Comparison of ENCODE assay signal across 27 cellular contexts in genomic region chr7:84939442-84939841, GRCh38.
"Had no signal": no experiment of that assay in that cellular context is flagged by ENCODE, and none has a peak within 500 bp of the region (broad histone marks: within the 10 kb centered on the region; RNA-seq: fewer than 3 reads in every experiment).

No MANE protein-coding gene starts in this region.

- H3K27ac Mint-ChIP-seq: activated CD4-positive, alpha-beta memory T cell treated with anti-CD3 and anti-CD28 coated beads for 36 hours; activated CD4-positive, alpha-beta T cell treated with anti-CD3 and anti-CD28 coated beads, Interleukin-2, amount 10 ng/mL, durations not matched to agents 24 days and 14 days; activated naive CD4-positive, alpha-beta T cell treated with anti-CD3 and anti-CD28 coated beads, Interleukin-2, amount 10 ng/mL, durations not matched to agents 7 days and 5 days; activated naive CD8-positive, alpha-beta T cell treated with anti-CD3 and anti-CD28 coated beads, Interleukin-2, amount 10 ng/mL, durations not matched to agents 7 days and 5 days; endodermal cell; natural killer cell; T-helper 17 cell had no signal

- DNase-seq: activated CD4-positive, alpha-beta memory T cell treated with anti-CD3 and anti-CD28 coated beads for 36 hours; activated CD4-positive, alpha-beta T cell treated with anti-CD3 and anti-CD28 coated beads, Interleukin-2, amount 10 ng/mL, durations not matched to agents 24 days and 14 days; activated CD4-positive, CD25-positive, alpha-beta regulatory T cell treated with anti-CD3 and anti-CD28 coated beads, Interleukin-2, amount 50 U/mL, for 72 hours; activated naive CD4-positive, alpha-beta T cell treated with anti-CD3 and anti-CD28 coated beads, Interleukin-2, amount 10 ng/mL, durations not matched to agents 7 days and 5 days; activated naive CD8-positive, alpha-beta T cell treated with anti-CD3 and anti-CD28 coated beads, Interleukin-2, amount 10 ng/mL, durations not matched to agents 7 days and 5 days; activated T-cell treated with anti-CD3 and anti-CD28 coated beads, Interleukin-2, amount 50 U/mL, for 1 hour; brain microvascular endothelial cell; endodermal cell; foreskin keratinocyte; heart right ventricle; kidney glomerular epithelial cell; mesendoderm; natural killer cell; sigmoid colon; small intestine; stimulated activated CD4-positive, alpha-beta T cell treated with anti-CD3 and anti-CD28 coated beads, Interleukin-1b, Interleukin-23, amount 100 ng/mL, for 48 hours; stimulated activated CD4-positive, alpha-beta T cell treated with anti-CD3 and anti-CD28 coated beads, Interleukin-4, amount 100 ng/mL, for 4 hours; stimulated activated CD8-positive, alpha-beta memory T cell treated with anti-CD3 and anti-CD28 coated beads, Interleukin-4, amount 100 ng/mL, for 48 hours; stimulated activated naive CD4-positive, alpha-beta T cell; T1000; trophoblast cell had no signal

- H3K27me3 Mint-ChIP-seq: activated CD4-positive, alpha-beta memory T cell treated with anti-CD3 and anti-CD28 coated beads for 36 hours; activated CD4-positive, alpha-beta T cell treated with anti-CD3 and anti-CD28 coated beads, Interleukin-2, amount 10 ng/mL, durations not matched to agents 24 days and 14 days; activated naive CD8-positive, alpha-beta T cell treated with anti-CD3 and anti-CD28 coated beads, Interleukin-2, amount 10 ng/mL, durations not matched to agents 7 days and 5 days; T-helper 17 cell had no signal

- H3K36me3 ChIP-seq: ascending aorta, brain microvascular endothelial cell, esophagus muscularis mucosa, heart right ventricle, sigmoid colon, thoracic aorta, vagina had no signal

- H3K4me1 ChIP-seq: foreskin keratinocyte, heart right ventricle, sigmoid colon, vagina had no signal

- ATAC-seq: foreskin keratinocyte, left lobe of liver, T-helper 17 cell had no signal

- H3K9me3 ChIP-seq: esophagus muscularis mucosa, sigmoid colon, thoracic aorta, vagina had no signal

- H3K4me3 Mint-ChIP-seq: activated CD4-positive, alpha-beta memory T cell treated with anti-CD3 and anti-CD28 coated beads for 36 hours; activated CD4-positive, alpha-beta T cell treated with anti-CD3 and anti-CD28 coated beads, Interleukin-2, amount 10 ng/mL, durations not matched to agents 24 days and 14 days; activated naive CD4-positive, alpha-beta T cell treated with anti-CD3 and anti-CD28 coated beads, Interleukin-2, amount 10 ng/mL, durations not matched to agents 7 days and 5 days; activated naive CD8-positive, alpha-beta T cell treated with anti-CD3 and anti-CD28 coated beads, Interleukin-2, amount 10 ng/mL, durations not matched to agents 7 days and 5 days; endodermal cell; natural killer cell; T-helper 17 cell had no signal

- H3K4me1 Mint-ChIP-seq: activated CD4-positive, alpha-beta T cell treated with anti-CD3 and anti-CD28 coated beads, Interleukin-2, amount 10 ng/mL, durations not matched to agents 24 days and 14 days; activated naive CD4-positive, alpha-beta T cell treated with anti-CD3 and anti-CD28 coated beads, Interleukin-2, amount 10 ng/mL, durations not matched to agents 7 days and 5 days; activated naive CD8-positive, alpha-beta T cell treated with anti-CD3 and anti-CD28 coated beads, Interleukin-2, amount 10 ng/mL, durations not matched to agents 7 days and 5 days; natural killer cell; T-helper 17 cell had no signal

- H3K9me3 Mint-ChIP-seq: activated CD4-positive, alpha-beta memory T cell treated with anti-CD3 and anti-CD28 coated beads for 36 hours; activated CD4-positive, alpha-beta T cell treated with anti-CD3 and anti-CD28 coated beads, Interleukin-2, amount 10 ng/mL, durations not matched to agents 24 days and 14 days; activated naive CD4-positive, alpha-beta T cell treated with anti-CD3 and anti-CD28 coated beads, Interleukin-2, amount 10 ng/mL, durations not matched to agents 7 days and 5 days; activated naive CD8-positive, alpha-beta T cell treated with anti-CD3 and anti-CD28 coated beads, Interleukin-2, amount 10 ng/mL, durations not matched to agents 7 days and 5 days; endodermal cell had no signal

- H3K4me3 ChIP-seq: ascending aorta, esophagus muscularis mucosa, heart right ventricle, sigmoid colon, thoracic aorta, vagina had no signal

- H3K36me3 Mint-ChIP-seq: activated CD4-positive, alpha-beta memory T cell treated with anti-CD3 and anti-CD28 coated beads for 36 hours; activated naive CD4-positive, alpha-beta T cell treated with anti-CD3 and anti-CD28 coated beads, Interleukin-2, amount 10 ng/mL, durations not matched to agents 7 days and 5 days; activated naive CD8-positive, alpha-beta T cell treated with anti-CD3 and anti-CD28 coated beads, Interleukin-2, amount 10 ng/mL, durations not matched to agents 7 days and 5 days had no signal

- H3K27me3 ChIP-seq: ascending aorta, brain microvascular endothelial cell, esophagus muscularis mucosa, foreskin keratinocyte, heart right ventricle, sigmoid colon, vagina had no signal

- H3K27ac ChIP-seq: ascending aorta, brain microvascular endothelial cell, esophagus muscularis mucosa, foreskin keratinocyte, heart right ventricle, sigmoid colon, thoracic aorta, vagina had no signal
